8 cellular contexts compared by ENCODE assay signal in the genomic region with DNA sequence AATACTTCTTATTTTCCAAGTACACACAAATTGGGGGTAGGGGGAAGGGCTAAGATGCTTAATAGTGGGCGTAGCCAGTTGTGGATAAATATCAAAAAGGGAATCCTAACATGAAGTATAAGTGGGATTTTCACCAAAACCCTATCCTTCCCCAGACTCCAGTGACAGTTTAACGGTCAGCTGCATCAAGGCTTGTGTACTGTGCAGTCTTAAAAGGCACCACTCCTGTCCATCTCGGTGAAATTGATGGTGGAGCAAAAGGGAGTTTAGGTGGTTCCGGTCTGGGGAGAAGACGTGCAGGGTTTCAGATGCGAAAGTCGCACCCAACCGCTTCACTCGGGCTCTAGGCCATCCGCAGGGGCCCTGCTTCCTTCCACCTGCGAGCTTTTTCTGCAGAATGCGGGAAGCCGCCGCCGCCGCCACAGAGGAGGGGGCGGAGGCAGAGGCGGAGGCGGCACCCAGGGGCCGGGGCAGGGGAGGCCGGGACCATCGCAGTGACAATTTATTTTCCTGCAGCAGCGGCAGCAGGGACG. TPM values are rescaled to one million over a fixed set of nuclear protein-coding genes. Genes with fewer than 3 reads are reported as not detected.
DNase-seq lines count a peak whose midpoint lies in the region; TF ChIP-seq lines count a peak whose summit lies in the region.

A gene (plus strand): TSS at position 492 of the 533 bp plus-strand sequence. CDS start 21,464 bp downstream, outside the sequence.

- no peak within 1 kb of the TSS for H3K56ac ChIP-seq in H9 (ENCODE audit: insufficient read length, low read depth, low read length)

- H3K4me3 ChIP-seq in GM12864 (ENCODE audit: low read depth, low read length) (peak within 1 kb of the TSS; percentile 97), MM.1S (ENCODE audit: low read length) (peak within 1 kb of the TSS; percentile 91), mesenchymal stem cell (ENCODE audit: insufficient read depth in 1 of 2, low read depth in 1 of 2, low read length in 2 of 2) (peak within 1 kb of the TSS; percentile 88 to 99)

- no peaks in the 10 kb centered on the region; the same call in 1 of the 2 replicates for H3K4me1 ChIP-seq in H9 (ENCODE audit: insufficient read depth, low read length)
- H3K4me1 ChIP-seq in MM.1S (ENCODE audit: low read length), result peaks cover 20% of the 10 kb centered on the region; the same call in 1 of the 2 replicates
- H3K4me1 ChIP-seq in mesenchymal stem cell (ENCODE audit: control insufficient read depth, insufficient read depth, low read depth, low read length), result no peaks in the 10 kb centered on the region

- H3K9ac ChIP-seq in H9 (ENCODE audit: extremely low read depth, insufficient read length, low read length), result peak within 1 kb of the TSS; percentile 9
- peak within 1 kb of the TSS; percentile 81 for H3K9ac ChIP-seq in MM.1S (ENCODE audit: low read length)
- H3K9ac ChIP-seq in mesenchymal stem cell (ENCODE audit: low read length), result peak within 1 kb of the TSS; percentile 94

- H3K27ac ChIP-seq in H9 (ENCODE audit: insufficient read length, low read depth, low read length) (no peak within 1 kb of the TSS), MM.1S (ENCODE audit: low read length) (peak within 1 kb of the TSS; percentile 90), mesenchymal stem cell (ENCODE audit: low read length, poor library complexity, severe bottlenecking) (peak within 1 kb of the TSS; percentile 96)

- H2AFZ ChIP-seq in H9 (ENCODE audit: low read length) (peak within 1 kb of the TSS; percentile 5), MM.1S (ENCODE audit: low read length) (peak within 1 kb of the TSS; percentile 88), mesenchymal stem cell (ENCODE audit: low read depth, low read length) (peak within 1 kb of the TSS; percentile 66)

- no peaks in the 10 kb centered on the region for H4K20me1 ChIP-seq in H9 (ENCODE audit: control insufficient read depth, insufficient read depth, insufficient read length)
- H4K20me1 ChIP-seq in MM.1S (ENCODE audit: insufficient read depth, low read length), result no peaks in the 10 kb centered on the region

- H3K18ac ChIP-seq in H9 (ENCODE audit: insufficient read length, low read depth, low read length) (peak within 1 kb of the TSS; percentile 36), mesenchymal stem cell (ENCODE audit: low read depth in 1 of 2, low read length in 2 of 2) (peak within 1 kb of the TSS; percentile 98 to 99)

- H3K4me3 Mint-ChIP-seq in H9 (peak within 1 kb of the TSS; percentile 90 to 93), chondrocyte (ENCODE audit: unreplicated experiment) (peak within 1 kb of the TSS; percentile 90)

- H3K36me3 ChIP-seq in MM.1S (replicated peaks; ENCODE audit: insufficient read depth, low read length) (no peaks in the 10 kb centered on the region), mesenchymal stem cell (ENCODE audit: control insufficient read depth in 1 of 2, insufficient read depth in 2 of 2, low read depth in 1 of 2, low read length in 2 of 2) (no peaks in the 10 kb centered on the region)

- no peaks in the 10 kb centered on the region; the same call in 1 of the 2 replicates for H3K27me3 ChIP-seq in H9 (ENCODE audit: insufficient read depth, low read length)
- no peaks in the 10 kb centered on the region for H3K27me3 ChIP-seq in MM.1S (replicated peaks; ENCODE audit: insufficient read depth, low read length)
- H3K27me3 ChIP-seq in mesenchymal stem cell (ENCODE audit: control insufficient read depth in 1 of 2, insufficient read depth in 1 of 2, low read length in 2 of 2), result no peaks in the 10 kb centered on the region

- H2AK5ac ChIP-seq in H9 (ENCODE audit: insufficient read length, low read length), result no peak within 1 kb of the TSS
- peak within 1 kb of the TSS; percentile 24 for H2AK5ac ChIP-seq in mesenchymal stem cell (ENCODE audit: low read length, severe bottlenecking)

- H3K4me2 ChIP-seq in H9 (ENCODE audit: insufficient read depth, insufficient read length, low read length) (peak within 1 kb of the TSS; percentile 89), MM.1S (ENCODE audit: low read depth, low read length) (peak within 1 kb of the TSS; percentile 92), mesenchymal stem cell (ENCODE audit: low read length, poor library complexity, severe bottlenecking) (peak within 1 kb of the TSS; percentile 81)

- no peak within 1 kb of the TSS for H3K4ac ChIP-seq in H9 (ENCODE audit: low read depth, low read length)
- H3K4ac ChIP-seq in mesenchymal stem cell (ENCODE audit: low read depth in 1 of 2, low read length in 2 of 2), result peak within 1 kb of the TSS; percentile 92 to 98

- no peak within 1 kb of the TSS for H4K5ac ChIP-seq in H9 (ENCODE audit: insufficient read length, low read depth, low read length)

- H3K79me2 ChIP-seq in H9 (ENCODE audit: insufficient read depth, low read length), result no peaks in the 10 kb centered on the region
- peaks cover 9% of the 10 kb centered on the region; the same call in 1 of the 2 replicates for H3K79me2 ChIP-seq in MM.1S (ENCODE audit: low read length)

- H3K9me3 Mint-ChIP-seq in H9 (no peaks in the 10 kb centered on the region), chondrocyte (ENCODE audit: low read depth) (no peaks in the 10 kb centered on the region)

- H3K23ac ChIP-seq in H9 (ENCODE audit: insufficient read length, low read depth, low read length) (no peak within 1 kb of the TSS), mesenchymal stem cell (ENCODE audit: low read length in 2 of 2) (peak within 1 kb of the TSS; percentile 91 to 100)

- H2BK12ac ChIP-seq in H9 (ENCODE audit: insufficient read length, low read depth, low read length) (no peak within 1 kb of the TSS), mesenchymal stem cell (ENCODE audit: low read length in 2 of 2) (peak within 1 kb of the TSS; percentile 61 to 99)

- no peak within 1 kb of the TSS for H2BK15ac ChIP-seq in H9 (ENCODE audit: low read depth, low read length)
- peak within 1 kb of the TSS; percentile 100 for H2BK15ac ChIP-seq in mesenchymal stem cell (ENCODE audit: low read depth, poor library complexity, severe bottlenecking)

- no peak within 1 kb of the TSS for H2BK5ac ChIP-seq in H9 (ENCODE audit: insufficient read length, low read length)
- H2BK5ac ChIP-seq in mesenchymal stem cell (ENCODE audit: low read depth, low read length, poor library complexity, severe bottlenecking), result peak within 1 kb of the TSS; percentile 85

- H3F3A ChIP-seq in MM.1S (ENCODE audit: insufficient read depth, low read length), result peaks cover 22% of the 10 kb centered on the region

- H3K4me1 Mint-ChIP-seq in H9 (peaks cover 13 to 27% of the 10 kb centered on the region in 2 experiments), chondrocyte (ENCODE audit: low read depth) (peaks cover 33% of the 10 kb centered on the region)

- H3K9me3 ChIP-seq in H9 (ENCODE audit: control insufficient read depth, low read depth, low read length) (no peaks in the 10 kb centered on the region), MM.1S (replicated peaks; ENCODE audit: insufficient read depth, low read length) (no peaks in the 10 kb centered on the region), mesenchymal stem cell (ENCODE audit: control insufficient read depth, low read length) (no peaks in the 10 kb centered on the region)

- no CpG with 5 or more reads among the region's 24 CpGs for WGBS in H9 (ENCODE audit: extremely low coverage, insufficient read length, low lambda C conversion rate)
- 3% methylated on average over 23 of the region's 24 CpGs for WGBS in mesenchymal stem cell

- H3K9me2 ChIP-seq in MM.1S (replicated peaks; ENCODE audit: insufficient read depth, low read length), result no peaks in the 10 kb centered on the region

- peaks cover 18% of the 10 kb centered on the region for H3K27me3 Mint-ChIP-seq in H9 (ENCODE audit: low read depth)
- peaks cover 7% of the 10 kb centered on the region for H3K27me3 Mint-ChIP-seq in chondrocyte (ENCODE audit: low read depth)

- peaks cover 11% of the 10 kb centered on the region for H3K23me2 ChIP-seq in H9 (ENCODE audit: insufficient read length, low read depth, low read length, poor library complexity, severe bottlenecking)

- H4K8ac ChIP-seq in H9 (replicated peaks; ENCODE audit: insufficient read length, low read depth, low read length), result no peak within 1 kb of the TSS
- peak within 1 kb of the TSS; percentile 96 for H4K8ac ChIP-seq in mesenchymal stem cell (ENCODE audit: low read length)

- H3K36me3 Mint-ChIP-seq in H9 (ENCODE audit: insufficient read depth in 1 of 3, low read depth in 3 of 3), result no peaks in the 10 kb centered on the region
- no peaks in the 10 kb centered on the region for H3K36me3 Mint-ChIP-seq in chondrocyte (ENCODE audit: low read depth)

- H4K91ac ChIP-seq in H9 (ENCODE audit: insufficient read length, low read depth, low read length) (no peak within 1 kb of the TSS), mesenchymal stem cell (ENCODE audit: low read length) (peak within 1 kb of the TSS; percentile 98)

- H3K79me1 ChIP-seq in H9 (ENCODE audit: insufficient read depth, low read depth, low read length, poor library complexity, severe bottlenecking) (no peaks in the 10 kb centered on the region), mesenchymal stem cell (replicated peaks; ENCODE audit: low read length, poor library complexity, severe bottlenecking) (peaks cover 2% of the 10 kb centered on the region)

- DNase-seq in GM12864 (ENCODE audit: low read depth), result peak; percentile 59
- DNase-seq in H9, result no peak
- peak; percentile 72 for DNase-seq in MM.1S
- peak; percentile 51 for DNase-seq in activated CD4-positive, CD25-positive, alpha-beta regulatory T cell treated with anti-CD3 and anti-CD28 coated beads, Interleukin-2, amount 50 U/mL, for 16 hours (ENCODE audit: low read depth, low spot score)
- no peak for DNase-seq in chondrocyte (ENCODE audit: low spot score)
- no peak for DNase-seq in mesenchymal stem cell
- DNase-seq in stimulated activated CD8-positive, alpha-beta memory T cell treated with anti-CD3 and anti-CD28 coated beads, Interleukin-15, amount 100 ng/mL, for 4 hours (ENCODE audit: low read depth in 2 of 2), result peak; percentile 46 to 54
- DNase-seq in foreskin melanocyte, result no peak

- H3K27ac Mint-ChIP-seq in H9 (peak within 1 kb of the TSS in 2 of 3 experiments; percentile 94 to 98; a peak in 4 of 7 replicates), chondrocyte (ENCODE audit: unreplicated experiment) (peak within 1 kb of the TSS; percentile 72)

- H3K14ac ChIP-seq in H9 (ENCODE audit: insufficient read depth, low read length) (peak within 1 kb of the TSS; percentile 71), mesenchymal stem cell (ENCODE audit: low read length in 2 of 2) (peak within 1 kb of the TSS in 1 of 2 experiments; percentile 97)

- H2BK20ac ChIP-seq in H9 (ENCODE audit: low read depth, low read length, poor library complexity, severe bottlenecking), result no peak within 1 kb of the TSS

- H2BK120ac ChIP-seq in H9 (ENCODE audit: low read depth, low read length, poor library complexity, severe bottlenecking) (no peak within 1 kb of the TSS), mesenchymal stem cell (ENCODE audit: low read depth, low read length) (peak within 1 kb of the TSS; percentile 89)

- TF ChIP-seq CTCF in GM12864 (IDR thresholded peaks at IDR 0.05; ENCODE audit: low read depth, low read length, missing control alignments), result no peak
- TF ChIP-seq CTCF in H9 (conservative IDR thresholded peaks at IDR 0.05), result no peak
- TF ChIP-seq CTCF in MM.1S (IDR thresholded peaks at IDR 0.05; ENCODE audit: low read length), result no peak
- TF ChIP-seq CTCF in chondrocyte (IDR thresholded peaks at IDR 0.05), result no peak

- H3T11ph ChIP-seq in H9 (ENCODE audit: low read length), result no peak within 1 kb of the TSS

RNA-seq across cellular contexts. Expression of the gene that starts here (rescaled TPM):
- total RNA-seq in H9 (2021), result 3.2 and 4.6 TPM in 2 replicates
- 1.6 to 2.7 TPM (median 2.1 TPM) in 3 replicates for total RNA-seq in chondrocyte
- 8.3 TPM for polyA plus RNA-seq in mesenchymal stem cell (2013, experiment 1 of 2)
- 9.1 TPM for polyA plus RNA-seq in mesenchymal stem cell (2013, experiment 2 of 2)

Comparison
In these comparisons a context has a peak if more than half of its experiments do, and no peak if none do; other contexts are left out.
1. DNase-seq: peak in GM12864 (single experiment), MM.1S (single experiment), activated CD4-positive, CD25-positive, alpha-beta regulatory T cell treated with anti-CD3 and anti-CD28 coated beads, Interleukin-2, amount 50 U/mL, for 16 hours (single experiment) and stimulated activated CD8-positive, alpha-beta memory T cell treated with anti-CD3 and anti-CD28 coated beads, Interleukin-15, amount 100 ng/mL, for 4 hours (2 of 2); none in H9 (single experiment), chondrocyte (single experiment), mesenchymal stem cell (single experiment) and foreskin melanocyte (single experiment).
2. H2AFZ ChIP-seq: peak in every context shown above with its lines; median percentile 88 in MM.1S; 66 in mesenchymal stem cell; 5 in H9.
3. H3K9ac ChIP-seq: peak in every context shown above with its lines; median percentile 94 in mesenchymal stem cell; 81 in MM.1S; 9 in H9.
4. Peak in every context shown above with its lines, with median percentiles within 50 percentile points of each other: H3K4me3 ChIP-seq and H3K4me2 ChIP-seq.